8 cellular contexts compared by ENCODE assay signal in the genomic region with DNA sequence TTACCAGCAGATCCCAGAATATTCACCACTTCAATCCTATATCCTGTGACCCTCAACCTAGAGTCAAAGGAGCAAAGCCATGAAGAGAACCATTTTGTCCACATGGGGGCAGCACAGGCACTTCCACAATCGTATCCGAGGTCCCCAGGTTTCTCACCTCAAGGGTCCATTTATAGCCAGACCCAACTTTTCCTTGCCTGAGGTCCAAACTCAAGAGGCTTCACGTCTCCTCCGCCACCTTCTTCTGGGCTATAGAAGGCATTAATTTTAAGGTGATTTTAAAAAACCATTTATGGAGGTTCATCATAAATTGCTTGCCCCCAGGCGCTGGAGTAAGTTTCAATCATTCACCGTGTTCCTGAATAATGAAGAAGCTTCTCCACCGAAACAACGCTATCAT.
DNase-seq lines count a peak whose midpoint lies in the region; ATAC-seq and TF ChIP-seq lines count a peak whose summit lies in the region.

No MANE protein-coding gene starts in this region.

- CTCF ChIA-PET in CD4-positive, alpha-beta T cell (lab: Charles Lee), result interaction anchor here (0.6 to 1.6 kb wide), 9 partner anchors 65 to 596 kb away, joined by 3 to 5 read pairs (median 3); no protein-coding TSS in a partner anchor

- H3K4me1 Mint-ChIP-seq in CD4-positive, alpha-beta T cell (ENCODE audit: low read depth), result peaks cover 18% of the 10 kb centered on the region
- H3K4me1 Mint-ChIP-seq in nephron, result peaks cover 4% of the 10 kb centered on the region

- H3K27ac ChIP-seq in CD4-positive, alpha-beta T cell (ENCODE audit: low read depth, low read length), result no peak overlapping the region
- no peak overlapping the region for H3K27ac ChIP-seq in substantia nigra (ENCODE audit: low read depth, low read length, poor library complexity, severe bottlenecking)

- intact Hi-C loops in CD4-positive, alpha-beta T cell (cut with DNase I, micrococcal nuclease), result loop anchor here (1.0 kb wide), 2 partner anchors 125 to 596 kb away; no protein-coding TSS in a partner anchor

- H3K27me3 Mint-ChIP-seq in CD4-positive, alpha-beta T cell, result peaks cover 12% of the 10 kb centered on the region
- H3K27me3 Mint-ChIP-seq in nephron (ENCODE audit: low read depth), result peaks cover 22% of the 10 kb centered on the region

- no peaks in the 10 kb centered on the region for H3K36me3 Mint-ChIP-seq in CD4-positive, alpha-beta T cell (ENCODE audit: low read depth)
- no peaks in the 10 kb centered on the region for H3K36me3 Mint-ChIP-seq in nephron (ENCODE audit: low read depth)

- POLR2A ChIA-PET in CD4-positive, alpha-beta T cell (lab: Charles Lee), result interaction anchor here (0.6 to 1.6 kb wide), 5 partner anchors 25 to 596 kb away, joined by 3 to 4 read pairs (median 3); a partner anchor contains a TSS

- peak; percentile 84 for TF ChIP-seq CTCF in CD4-positive, alpha-beta T cell (IDR thresholded peaks at IDR 0.05)
- peak; percentile 91 for TF ChIP-seq CTCF in epithelial cell of proximal tubule (conservative IDR thresholded peaks at IDR 0.05; ENCODE audit: low read depth, low read length)
- TF ChIP-seq CTCF in nephron (IDR thresholded peaks at IDR 0.05; ENCODE audit: unreplicated experiment in 3 of 3), result peak; percentile 50 to 60 (median 57)

- peak; percentile 54 for ATAC-seq in CD4-positive, alpha-beta T cell (ENCODE audit: poor library complexity)
- ATAC-seq in GM19324 (IDR thresholded peaks at IDR 0.05; ENCODE audit: low FRiP score, unreplicated experiment) (peak; percentile 63), HG03457 (IDR thresholded peaks at IDR 0.05; ENCODE audit: unreplicated experiment) (peak; percentile 66)

- no peaks in the 10 kb centered on the region for H3K9me3 ChIP-seq in CD4-positive, alpha-beta T cell (ENCODE audit: control insufficient read depth, low read length)

- no peaks in the 10 kb centered on the region for H3K27me3 ChIP-seq in CD4-positive, alpha-beta T cell (ENCODE audit: control insufficient read depth, insufficient read depth, low read length)

- no peak overlapping the region for H3K27ac Mint-ChIP-seq in CD4-positive, alpha-beta T cell
- no peak overlapping the region for H3K27ac Mint-ChIP-seq in nephron

- H3K4me3 Mint-ChIP-seq in CD4-positive, alpha-beta T cell, result no peak overlapping the region
- no peak overlapping the region for H3K4me3 Mint-ChIP-seq in nephron

- H3K9me3 Mint-ChIP-seq in CD4-positive, alpha-beta T cell, result no peaks in the 10 kb centered on the region
- no peaks in the 10 kb centered on the region for H3K9me3 Mint-ChIP-seq in nephron

- no peak overlapping the region for H3K4me3 ChIP-seq in epithelial cell of proximal tubule (ENCODE audit: low read depth, low read length)

- peak; percentile 49 to 69 (median 55) for DNase-seq in CD4-positive, alpha-beta T cell
- DNase-seq in NOMO-1 treated with DMSO at 0.1 percent for 48 hours (lab: John Stamatoyannopoulos, UW; ENCODE audit: unreplicated experiment) (peak; percentile 51), epithelial cell of proximal tubule (ENCODE audit: low read depth) (no peak), substantia nigra (lab: John Stamatoyannopoulos, UW) (peak in 34 of 49 donors; percentile 2 to 57 (median 26))
- peak; percentile 24 to 43 (median 37) for DNase-seq in activated CD8-positive, alpha-beta memory T cell treated with anti-CD3 and anti-CD28 coated beads for 48 hours (ENCODE audit: low read depth in 2 of 3, low spot score in 2 of 3)
